Comparison of ENCODE assay signal across 8 cellular contexts in genomic region chr7:36389371-36390198, GRCh38. TPM values are rescaled to one million over a fixed set of nuclear protein-coding genes. Genes with fewer than 3 reads are reported as not detected.
DNase-seq lines count a peak whose midpoint lies in the region; FAIRE-seq and TF ChIP-seq lines count a peak whose summit lies in the region.

Gene ANLN, plus strand, starts transcription at chr7:36389862. Its CDS starts 165 bp downstream, at chr7:36390027.

- H3K4ac ChIP-seq in neuronal stem cell (ENCODE audit: low read length): no peak within 1 kb of the TSS

- no peak within 1 kb of the TSS for H4K8ac ChIP-seq in neuronal stem cell (ENCODE audit: low read depth, low read length)

- H3K18ac ChIP-seq in neuronal stem cell (ENCODE audit: low read length): peak within 1 kb of the TSS; percentile 97

- WGBS in neuronal stem cell (ENCODE audit: extremely low coverage in 2 of 2, insufficient read length in 2 of 2, insufficient replicate concordance in 1 of 2), 2 donors: no CpG with 5 or more reads among the region's 68 CpGs

- peak within 1 kb of the TSS; percentile 65 for H3K23ac ChIP-seq in neuronal stem cell (ENCODE audit: low read depth, low read length, poor library complexity)

- no peaks in the 10 kb centered on the region for H3K9me2 ChIP-seq in MM.1S (replicated peaks; ENCODE audit: insufficient read depth, low read length)

- H3K9me3 ChIP-seq in HAP-1: no peaks in the 10 kb centered on the region
- H3K9me3 ChIP-seq in MM.1S (replicated peaks; ENCODE audit: insufficient read depth, low read length): no peaks in the 10 kb centered on the region
- H3K9me3 ChIP-seq in neuronal stem cell (replicated peaks in 1 of 2; ENCODE audit: control insufficient read depth in 2 of 2, insufficient read depth in 1 of 2, low read depth in 1 of 2, low read length in 2 of 2): peaks cover 0 to 5% of the 10 kb centered on the region in 2 donors

- no peak for FAIRE-seq in frontal cortex (lab: Jason Lieb, UNC)

- no peak within 1 kb of the TSS for H2BK120ac ChIP-seq in neuronal stem cell (ENCODE audit: low read depth, low read length)

- peaks cover 49% of the 10 kb centered on the region for H3K79me2 ChIP-seq in MM.1S (ENCODE audit: low read length)

- TF ChIP-seq CTCF in MM.1S (IDR thresholded peaks at IDR 0.05; ENCODE audit: low read length): no peak

- H2AK5ac ChIP-seq in neuronal stem cell (ENCODE audit: low read depth, low read length): no peak within 1 kb of the TSS

- H3K27ac ChIP-seq in MM.1S (ENCODE audit: low read length) (peak within 1 kb of the TSS; percentile 61), neuronal stem cell (replicated peaks; ENCODE audit: low read length) (peak within 1 kb of the TSS; percentile 96)

- H3K36me3 ChIP-seq in HAP-1 (replicated peaks) (no peaks in the 10 kb centered on the region), MM.1S (replicated peaks; ENCODE audit: insufficient read depth, low read length) (no peaks in the 10 kb centered on the region), neuronal stem cell (replicated peaks in 1 of 2; ENCODE audit: control insufficient read depth in 2 of 2, insufficient read depth in 2 of 2, low read length in 2 of 2) (peaks cover 0 to 3% of the 10 kb centered on the region in 2 donors)

- peak within 1 kb of the TSS; percentile 94 for H3K4me2 ChIP-seq in MM.1S (ENCODE audit: low read depth, low read length)
- peak within 1 kb of the TSS; percentile 56 for H3K4me2 ChIP-seq in neuronal stem cell (ENCODE audit: insufficient read depth, low read length, poor library complexity, severe bottlenecking)

- H3K14ac ChIP-seq in neuronal stem cell (ENCODE audit: low read length): peak within 1 kb of the TSS; percentile 4

- peaks cover 33% of the 10 kb centered on the region for H3K4me1 ChIP-seq in HAP-1
- peaks cover 7% of the 10 kb centered on the region; the same call in 1 of the 2 replicates for H3K4me1 ChIP-seq in MM.1S (ENCODE audit: low read length)
- H3K4me1 ChIP-seq in neuronal stem cell (ENCODE audit: control insufficient read depth in 2 of 2, insufficient read depth in 1 of 2, low read depth in 1 of 2, low read length in 2 of 2): peaks cover 6 to 12% of the 10 kb centered on the region in 2 donors

- no peaks in the 10 kb centered on the region for H4K20me1 ChIP-seq in MM.1S (ENCODE audit: insufficient read depth, low read length)

- in situ Hi-C loops in HAP-1 (cut with MboI; ENCODE audit: low sequenced_read_pairs): no loop called here
- in situ Hi-C loops in SK-MEL-5 (cut with HindIII; ENCODE audit: low pct_unique_long_range_greater_than_20kb, low sequenced_read_pairs): no loop called here

- peak within 1 kb of the TSS; percentile 97 for H2BK15ac ChIP-seq in neuronal stem cell (ENCODE audit: low read length)

- H3K9ac ChIP-seq in MM.1S (ENCODE audit: low read length) (peak within 1 kb of the TSS; percentile 77), neuronal stem cell (ENCODE audit: low read depth, low read length, poor library complexity) (peak within 1 kb of the TSS; percentile 92)

- peaks cover 4% of the 10 kb centered on the region for H3K79me1 ChIP-seq in neuronal stem cell (ENCODE audit: low read depth, low read length)

- H2BK5ac ChIP-seq in neuronal stem cell (ENCODE audit: low read length): peak within 1 kb of the TSS; percentile 98

- 0 out of 2 replicates have a peak, but pooled peaks cover 14% of the 10 kb centered on the region for H3F3A ChIP-seq in MM.1S (ENCODE audit: insufficient read depth, low read length)

- H3K27me3 ChIP-seq in HAP-1 (ENCODE audit: low read depth) (no peaks in the 10 kb centered on the region), MM.1S (replicated peaks; ENCODE audit: insufficient read depth, low read length) (no peaks in the 10 kb centered on the region), neuronal stem cell (ENCODE audit: control insufficient read depth in 3 of 3, insufficient read depth in 3 of 3, low read depth in 1 of 3, low read length in 3 of 3) (no peaks in the 10 kb centered on the region)

- peak within 1 kb of the TSS; percentile 66 for H3K4me3 ChIP-seq in HAP-1
- peak within 1 kb of the TSS; percentile 80 for H3K4me3 ChIP-seq in MM.1S (ENCODE audit: low read length)
- peak within 1 kb of the TSS; percentile 85 to 98 for H3K4me3 ChIP-seq in neuronal stem cell (ENCODE audit: low read length in 2 of 2)

- no peak within 1 kb of the TSS for H2BK12ac ChIP-seq in neuronal stem cell (ENCODE audit: low read length)

- DNase-seq in GF-D8 (lab: John Stamatoyannopoulos, UW): peak; percentile 91
- peak; percentile 90 to 97 for DNase-seq in HAP-1 (ENCODE audit: low spot score in 2 of 2)
- DNase-seq in MM.1S: peak; percentile 91
- peak; percentile 96 for DNase-seq in SK-MEL-5 (ENCODE audit: low read depth, low spot score)
- peak; percentile 87 for DNase-seq in activated naive CD4-positive, alpha-beta T cell treated with Interleukin-2 at 50 U/mL for 16 hours
- DNase-seq in frontal cortex (ENCODE audit: low spot score in 2 of 2): peak; percentile 98
- peak; percentile 85 for DNase-seq in neuronal stem cell (ENCODE audit: low spot score)
- DNase-seq in stromal cell of bone marrow (ENCODE audit: low read depth): peak; percentile 93

- H4K91ac ChIP-seq in neuronal stem cell (ENCODE audit: low read depth, low read length, poor library complexity): no peak within 1 kb of the TSS

- H2AFZ ChIP-seq in MM.1S (ENCODE audit: low read length) (peak within 1 kb of the TSS; percentile 88), neuronal stem cell (ENCODE audit: low read length) (peak within 1 kb of the TSS; percentile 95)

RNA-seq across cellular contexts. Expression of gene ANLN, which starts in this region (rescaled TPM):
- 66.7 and 67.6 TPM in 2 replicates for total RNA-seq in SK-MEL-5 (2014; rRNA removed; shearing (Covaris generic))
- 35.9 and 52.1 TPM in 2 replicates for polyA plus RNA-seq in SK-MEL-5 (2015; cell fraction: cytosol; rRNA removed)
- 75.3 and 80.9 TPM in 2 replicates for polyA plus RNA-seq in SK-MEL-5 (2015; cell fraction: nucleus; rRNA removed)
- 9.4 TPM for total RNA-seq in frontal cortex
- polyA plus RNA-seq in neuronal stem cell (2013, experiment 1 of 2): 70.1 TPM
- 70.1 TPM for polyA plus RNA-seq in neuronal stem cell (2013, experiment 2 of 2)

Comparison
In these comparisons a context has a peak if more than half of its experiments do, and no peak if none do; other contexts are left out.
1. Peak in every context shown above with its lines: DNase-seq, H3K4me3 ChIP-seq and H3K27ac ChIP-seq.